In the genomic region with DNA sequence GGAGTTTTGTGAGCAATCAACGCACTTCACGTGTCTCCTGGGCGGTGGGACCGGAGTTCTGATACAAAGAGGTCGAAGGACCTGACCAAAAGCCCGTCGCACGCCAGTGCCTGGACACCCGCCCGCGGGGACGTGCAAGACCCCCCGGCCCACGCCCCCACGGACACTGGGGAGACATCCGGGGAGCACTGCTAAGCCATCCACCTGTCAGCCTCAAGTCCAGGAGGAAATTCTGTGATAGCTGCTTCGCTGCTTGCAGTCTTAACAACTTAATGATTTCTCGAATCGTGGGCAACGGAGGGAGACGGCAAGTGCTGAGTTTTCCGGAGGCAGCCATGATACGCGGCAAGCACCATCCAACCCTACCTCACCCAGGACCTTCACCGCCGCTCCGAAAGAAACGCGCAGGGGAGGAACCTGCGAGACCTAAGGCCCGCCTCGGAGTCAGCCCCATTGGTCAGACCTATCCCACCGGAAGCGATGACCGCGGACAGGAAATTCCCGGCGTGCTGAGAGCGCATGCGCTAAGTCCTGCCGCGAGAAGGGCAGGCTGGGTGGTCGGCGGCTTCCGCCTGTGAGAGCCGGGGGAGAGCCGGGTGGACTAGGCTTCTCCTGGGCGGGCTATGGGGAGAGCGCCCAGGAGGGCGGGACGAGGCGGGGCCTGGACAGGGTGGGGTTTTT, we compare ENCODE assay signal across 8 cellular contexts. TPM values are rescaled to one million over a fixed set of nuclear protein-coding genes. Genes with fewer than 3 reads are reported as not detected.
DNase-seq lines count a peak whose midpoint lies in the region; ATAC-seq, FAIRE-seq and TF ChIP-seq lines count a peak whose summit lies in the region.

A gene (minus strand): TSS at position 393 of the 681 bp plus-strand sequence. CDS start 56 bp downstream, at position 337.

- intact Hi-C loops in Calu3 (cut with micrococcal nuclease; ENCODE audit: unreplicated experiment) (no loop called here), endothelial cell of umbilical vein (cut with micrococcal nuclease) (loop anchor here (1.0 to 10.0 kb wide), 10 partner anchors 41 to 1833 kb away; no protein-coding TSS in a partner anchor)

- H3K27me3 Mint-ChIP-seq in Calu3 (ENCODE audit: unreplicated experiment), result no peaks in the 10 kb centered on the region

- peaks cover 22% of the 10 kb centered on the region for H3K36me3 ChIP-seq in HUES6 (ENCODE audit: control insufficient read depth, insufficient read depth, low read length)
- peaks cover 12% of the 10 kb centered on the region for H3K36me3 ChIP-seq in OCI-LY3 (replicated peaks; ENCODE audit: low read depth, low read length)
- H3K36me3 ChIP-seq in endothelial cell of umbilical vein (ENCODE audit: control insufficient read depth in 2 of 2, extremely low read depth in 1 of 2, insufficient read depth in 2 of 2, low read length in 2 of 2), result peaks cover 0 to 3% of the 10 kb centered on the region in 2 experiments

- H3K4me2 ChIP-seq in OCI-LY3 (ENCODE audit: low read length), result peak within 1 kb of the TSS; percentile 83
- peak within 1 kb of the TSS; percentile 97 for H3K4me2 ChIP-seq in endothelial cell of umbilical vein (ENCODE audit: insufficient read depth, low read length)

- ATAC-seq in GM21423 (IDR thresholded peaks at IDR 0.05; ENCODE audit: unreplicated experiment), result peak; percentile 95

- H2AFZ ChIP-seq in OCI-LY3 (ENCODE audit: low read depth, low read length), result peak within 1 kb of the TSS; percentile 93
- H2AFZ ChIP-seq in endothelial cell of umbilical vein (ENCODE audit: low read depth, low read length), result peak within 1 kb of the TSS; percentile 70

- CTCF ChIA-PET in Calu3 (lab: Charles Lee), result interaction anchor here (0.6 kb wide), 3 partner anchors 241 to 1356 kb away, joined by 3 to 4 read pairs (median 3); no protein-coding TSS in a partner anchor
- CTCF ChIA-PET in endothelial cell of umbilical vein (lab: Charles Lee), result interaction anchor here (0.5 to 2.1 kb wide), 10 partner anchors 11 to 638 kb away, joined by 3 to 11 read pairs (median 8); no protein-coding TSS in a partner anchor

- H4K20me1 ChIP-seq in OCI-LY3 (ENCODE audit: insufficient read depth, low read length) (no peaks in the 10 kb centered on the region), endothelial cell of umbilical vein (replicated peaks; ENCODE audit: control insufficient read depth, extremely low read depth, insufficient read depth, low read length) (no peaks in the 10 kb centered on the region)

- dilution Hi-C loops in endothelial cell of umbilical vein (cut with MboI; ENCODE audit: extremely low pct_ligation_motif_present, low sequenced_read_pairs), result no loop called here

- peak within 1 kb of the TSS; percentile 70 for H3K27ac ChIP-seq in HUES6 (ENCODE audit: low read depth, low read length)
- H3K27ac ChIP-seq in OCI-LY3 (ENCODE audit: low read length), result peak within 1 kb of the TSS; percentile 99
- peak within 1 kb of the TSS; percentile 90 for H3K27ac ChIP-seq in endothelial cell of umbilical vein (ENCODE audit: insufficient read depth, low read depth, low read length)

- H3K36me3 Mint-ChIP-seq in Calu3 (ENCODE audit: insufficient read depth, unreplicated experiment), result peaks cover 24% of the 10 kb centered on the region

- peak; percentile 95 for FAIRE-seq in endothelial cell of umbilical vein (lab: Jason Lieb, UNC)

- TF ChIP-seq CTCF in Calu3 (IDR thresholded peaks at IDR 0.05; ENCODE audit: unreplicated experiment), result no peak
- TF ChIP-seq CTCF in OCI-LY3 (IDR thresholded peaks at IDR 0.05; ENCODE audit: low read depth, low read length), result no peak
- no peak for TF ChIP-seq CTCF in endothelial cell of umbilical vein (IDR thresholded peaks at IDR 0.05; ENCODE audit: extremely low read depth in 1 of 2, insufficient read depth in 1 of 2, low read depth in 1 of 2, low read length in 2 of 2)

- H3K79me2 ChIP-seq in OCI-LY3 (ENCODE audit: low read length), result peaks cover 12% of the 10 kb centered on the region
- peaks cover 28% of the 10 kb centered on the region for H3K79me2 ChIP-seq in endothelial cell of umbilical vein (ENCODE audit: control insufficient read depth, insufficient read depth, low read length)

- H3K4me1 ChIP-seq in HUES6 (ENCODE audit: control insufficient read depth, insufficient read depth, low read length) (0 out of 2 replicates have a peak, but pooled peaks cover 3% of the 10 kb centered on the region), OCI-LY3 (ENCODE audit: low read length) (peaks cover 3% of the 10 kb centered on the region; the same call in 1 of the 2 replicates), endothelial cell of umbilical vein (ENCODE audit: control insufficient read depth, extremely low read depth, insufficient read depth, low read length) (peaks cover 46% of the 10 kb centered on the region)

- H3K27me3 ChIP-seq in HUES6 (ENCODE audit: control insufficient read depth, insufficient read depth, low read length), result no peaks in the 10 kb centered on the region
- H3K27me3 ChIP-seq in OCI-LY3 (ENCODE audit: low read depth, low read length), result no peaks in the 10 kb centered on the region
- H3K27me3 ChIP-seq in endothelial cell of umbilical vein (ENCODE audit: control insufficient read depth in 2 of 2, insufficient read depth in 2 of 2, low read length in 2 of 2), result no peaks in the 10 kb centered on the region

- H3K27ac Mint-ChIP-seq in Calu3 (ENCODE audit: unreplicated experiment), result peak within 1 kb of the TSS; percentile 71

- peak within 1 kb of the TSS; percentile 88 for H3K4me3 ChIP-seq in HUES6 (ENCODE audit: low read depth, low read length)
- H3K4me3 ChIP-seq in OCI-LY3 (ENCODE audit: low read length), result peak within 1 kb of the TSS; percentile 97
- peak within 1 kb of the TSS; percentile 60 to 100 (median 97) for H3K4me3 ChIP-seq in endothelial cell of umbilical vein (replicated peaks in 1 of 3; ENCODE audit: insufficient read depth in 1 of 3, low read depth in 1 of 3, low read length in 3 of 3)

- POLR2A ChIA-PET in endothelial cell of umbilical vein (lab: Charles Lee), result interaction anchor here (0.6 to 1.3 kb wide), 2 partner anchors 13 to 26 kb away, joined by 3 to 4 read pairs; no protein-coding TSS in a partner anchor

- H3K4me3 Mint-ChIP-seq in Calu3 (ENCODE audit: low read depth, unreplicated experiment), result peak within 1 kb of the TSS; percentile 90

- peaks cover 1% of the 10 kb centered on the region for H3K9me3 Mint-ChIP-seq in Calu3 (ENCODE audit: low read depth, unreplicated experiment)

- peaks cover 3% of the 10 kb centered on the region for H3K4me1 Mint-ChIP-seq in Calu3 (ENCODE audit: low read depth, unreplicated experiment)

- BruUV-seq in Calu3 (replicated peaks; lab: Mats Ljungman, UMichigan) (TSS peak; percentile 62), endothelial cell of umbilical vein (replicated peaks; lab: Mats Ljungman, UMichigan) (TSS peak; percentile 69)

- DNase-seq in Calu3 (peak; percentile 95), activated T-cell treated with anti-CD3 and anti-CD28 coated beads for 1 hour (ENCODE audit: low read depth) (peak; percentile 94), endothelial cell of umbilical vein (ENCODE audit: low read depth, low spot score) (peak; percentile 99), midbrain (lab: John Stamatoyannopoulos, UW) (peak; percentile 98)
- DNase-seq in stimulated activated CD8-positive, alpha-beta memory T cell treated with anti-CD3 and anti-CD28 coated beads, Interleukin-2, amount 100 ng/mL, for 1 hour (ENCODE audit: low read depth in 2 of 2), result peak; percentile 93 to 95

- TF ChIP-seq POLR2A in endothelial cell of umbilical vein (IDR thresholded peaks at IDR 0.05; ENCODE audit: low read depth, low read length), result peak; percentile 85

- no peaks in the 10 kb centered on the region for H3K9me3 ChIP-seq in HUES6 (ENCODE audit: control insufficient read depth, insufficient read depth, low read depth, low read length)
- no peaks in the 10 kb centered on the region for H3K9me3 ChIP-seq in OCI-LY3 (ENCODE audit: insufficient read depth, low read length)
- no peaks in the 10 kb centered on the region for H3K9me3 ChIP-seq in endothelial cell of umbilical vein (replicated peaks; ENCODE audit: control insufficient read depth, insufficient read depth, low read length)

- no peaks in the 10 kb centered on the region for H3K9me1 ChIP-seq in endothelial cell of umbilical vein (replicated peaks; ENCODE audit: control insufficient read depth, extremely low read depth, insufficient read depth, low read length)

- H3K9ac ChIP-seq in HUES6 (ENCODE audit: low read length) (peak within 1 kb of the TSS; percentile 93), OCI-LY3 (ENCODE audit: low read length) (peak within 1 kb of the TSS; percentile 95), endothelial cell of umbilical vein (replicated peaks; ENCODE audit: extremely low read depth, insufficient read depth, low read length) (peak within 1 kb of the TSS; percentile 99)

TF ChIP-seq in endothelial cell of umbilical vein, 7 proteins besides CTCF, POLR2A, EP300 and RAD21:
- no peak for TF ChIP-seq EZH2 (IDR thresholded peaks at IDR 0.05; ENCODE audit: borderline replicate concordance, low read depth, low read length, severe bottlenecking)
- no peak for TF ChIP-seq JUN (IDR thresholded peaks at IDR 0.05; ENCODE audit: borderline replicate concordance, insufficient read depth, insufficient read length, low read depth)
- TF ChIP-seq POLR2AphosphoS5 (IDR thresholded peaks at IDR 0.05; ENCODE audit: insufficient read depth, low read depth, low read length), result peak; percentile 71
- no peak for TF ChIP-seq GATA2 (IDR thresholded peaks at IDR 0.05; ENCODE audit: insufficient read depth, insufficient read length, low read depth, low read length)
- TF ChIP-seq FOS (IDR thresholded peaks at IDR 0.05; ENCODE audit: borderline replicate concordance, insufficient read depth, low read length), result no peak
- no peak for TF ChIP-seq MYC (IDR thresholded peaks at IDR 0.05; ENCODE audit: low read depth, low read length)

RNA-seq across cellular contexts. Expression of the gene that starts here (rescaled TPM):
- 24.9 and 27.4 TPM in 2 replicates for total RNA-seq in Calu3 (2022)
- total RNA-seq in endothelial cell of umbilical vein, result 30.2 and 35.5 TPM in 2 replicates
- polyA plus RNA-seq in endothelial cell of umbilical vein, result 10.0 and 12.9 TPM in 2 replicates
- polyA plus RNA-seq in endothelial cell of umbilical vein (2011; cell fraction: cytosol; rRNA removed), result 11.9 and 12.2 TPM in 2 replicates
- 49.5 and 55.4 TPM in 2 replicates for polyA plus RNA-seq in endothelial cell of umbilical vein (2011; cell fraction: nucleus; rRNA removed)
- 19.8 and 21.1 TPM in 2 replicates for polyA plus RNA-seq in endothelial cell of umbilical vein (2012)
- polyA minus RNA-seq in endothelial cell of umbilical vein, result 16.5 and 26.3 TPM in 2 replicates
- 10.0 TPM for polyA minus RNA-seq in endothelial cell of umbilical vein (2011; cell fraction: cytosol; rRNA and poly(A)+ RNA removed)
- 55.8 and 70.9 TPM in 2 replicates for polyA minus RNA-seq in endothelial cell of umbilical vein (2011; cell fraction: nucleus; rRNA and poly(A)+ RNA removed)

Comparison
In these comparisons a context has a peak if more than half of its experiments do, and no peak if none do; other contexts are left out.
1. Peak in every context shown above with its lines: DNase-seq, ATAC-seq, H3K4me3 ChIP-seq and H3K27ac ChIP-seq.